In genomic region chr7:155763721-155764431, GRCh38 we compare ENCODE assay signal across 8 cellular contexts. TPM values are rescaled to one million over a fixed set of nuclear protein-coding genes. Genes with fewer than 3 reads are reported as not detected.
A peak's percentile ranks its signal among the peaks of the same experiment; 100 is the strongest.
DNase-seq lines count a peak whose midpoint lies in the region; ATAC-seq, FAIRE-seq and TF ChIP-seq lines count a peak whose summit lies in the region.

No MANE protein-coding gene starts in this region.

- TF ChIP-seq EP300 in H1 (IDR thresholded peaks at IDR 0.05; ENCODE audit: borderline replicate concordance in 1 of 2, low read depth in 2 of 2, low read length in 2 of 2), result no peak

- no peaks in the 10 kb centered on the region for H3K9me3 ChIP-seq in DND-41 (ENCODE audit: insufficient read depth, low read length, severe bottlenecking)
- H3K9me3 ChIP-seq in H1 (ENCODE audit: insufficient read depth in 2 of 2, low read depth in 1 of 2, low read length in 1 of 2), result no peaks in the 10 kb centered on the region
- no peaks in the 10 kb centered on the region for H3K9me3 ChIP-seq in testis

- H4K8ac ChIP-seq in H1 (ENCODE audit: extremely low read depth, insufficient read depth, low read length), result no peak overlapping the region

- POLR2A ChIA-PET in H1 (lab: Charles Lee; ENCODE audit: partially characterized antibody), result interaction anchor here (0.6 kb wide), 1 partner anchor 1401 kb away, joined by 3 read pairs; no protein-coding TSS in a partner anchor

- no peaks in the 10 kb centered on the region for H3K27me3 ChIP-seq in DND-41 (ENCODE audit: insufficient read depth, low read length, poor library complexity)
- H3K27me3 ChIP-seq in H1 (replicated peaks in 1 of 4; ENCODE audit: control insufficient read depth in 3 of 4, extremely low read depth in 1 of 4, insufficient read depth in 3 of 4, low read length in 3 of 4), result no peaks in the 10 kb centered on the region
- no peaks in the 10 kb centered on the region for H3K27me3 ChIP-seq in testis

- H3K79me2 ChIP-seq in DND-41 (ENCODE audit: insufficient read depth, low read length) (peaks cover 75% of the 10 kb centered on the region), H1 (ENCODE audit: control insufficient read depth in 1 of 2, insufficient read depth in 2 of 2, low read length in 2 of 2) (peaks cover 3 to 37% of the 10 kb centered on the region in 2 experiments; a peak in 3 of 4 replicates)

- no peak overlapping the region for H4K5ac ChIP-seq in H1 (ENCODE audit: insufficient read length, low read depth, low read length)

- FAIRE-seq in H1 (lab: Jason Lieb, UNC), result no peak

- H2BK15ac ChIP-seq in H1 (ENCODE audit: low read length), result no peak overlapping the region

- no peak overlapping the region for H2BK20ac ChIP-seq in H1 (ENCODE audit: low read length)

- H4K91ac ChIP-seq in H1 (replicated peaks; ENCODE audit: insufficient read length, low read length), result no peak overlapping the region

- no peak for TF ChIP-seq RAD21 in H1 (IDR thresholded peaks at IDR 0.05 in 1 of 2, conservative IDR thresholded peaks at IDR 0.05 in 1 of 2; ENCODE audit: low read depth in 2 of 2, low read length in 2 of 2)

- CTCF ChIA-PET in H1 (lab: Charles Lee; ENCODE audit: partially characterized antibody), result interaction anchor here (0.6 to 1.3 kb wide), 2 partner anchors 101 to 188 kb away, joined by 3 to 4 read pairs; no protein-coding TSS in a partner anchor

- ATAC-seq in DND-41 (ENCODE audit: insufficient read depth, low read depth) (peak; percentile 80), HG02852 (IDR thresholded peaks at IDR 0.05; ENCODE audit: unreplicated experiment) (peak; percentile 61), left colon (no peak)

- no peak for TF ChIP-seq POLR2A in H1 (IDR thresholded peaks at IDR 0.05; ENCODE audit: control extremely low read depth in 1 of 2, low read depth in 2 of 2, low read length in 2 of 2)
- TF ChIP-seq POLR2A in testis (IDR thresholded peaks at IDR 0.05), result no peak

- H4K20me1 ChIP-seq in DND-41 (ENCODE audit: insufficient read depth, low read length) (peaks cover 14% of the 10 kb centered on the region; the same call in 1 of the 2 replicates), H1 (replicated peaks in 1 of 2; ENCODE audit: control insufficient read depth in 1 of 2, insufficient read depth in 2 of 2, low read length in 2 of 2) (peaks cover 2 to 13% of the 10 kb centered on the region in 2 experiments)

- peak; percentile 83 for DNase-seq in DND-41
- DNase-seq in activated CD4-positive, alpha-beta T cell treated with anti-CD3 and anti-CD28 coated beads for 4 hours, result peak; percentile 37 to 49
- no peak for DNase-seq in H1 (ENCODE audit: low read depth in 1 of 2, low spot score in 2 of 2)
- DNase-seq in stimulated activated CD4-positive, alpha-beta T cell treated with anti-CD3 and anti-CD28 coated beads, Interleukin-15, amount 100 ng/mL, for 24 hours, result peak; percentile 71
- no peak for DNase-seq in testis
- DNase-seq in left colon, result no peak
- no peak for DNase-seq in hepatic stellate cell (ENCODE audit: low spot score)

- H3K79me1 ChIP-seq in H1 (ENCODE audit: low read depth, low read length), result peaks cover 10% of the 10 kb centered on the region

- H3K4me1 ChIP-seq in DND-41 (ENCODE audit: insufficient read depth, low read length) (peaks cover 76% of the 10 kb centered on the region), H1 (replicated peaks in 1 of 4; ENCODE audit: control insufficient read depth in 3 of 4, insufficient read depth in 4 of 4, low read length in 3 of 4) (peaks cover 0 to 6% (median 1%) of the 10 kb centered on the region in 4 experiments; a peak in 3 of 7 replicates), testis (no peaks in the 10 kb centered on the region)

- H3K4me2 ChIP-seq in DND-41 (ENCODE audit: insufficient read depth, low read length) (peak overlapping the region; percentile 66), H1 (ENCODE audit: insufficient read depth in 1 of 2, low read depth in 2 of 2, low read length in 2 of 2) (no peak overlapping the region)

- TF ChIP-seq CTCF in DND-41 (IDR thresholded peaks at IDR 0.05; ENCODE audit: borderline replicate concordance, extremely low read depth, low read length, poor library complexity, severe bottlenecking) (no peak), H1 (IDR thresholded peaks at IDR 0.05; ENCODE audit: control extremely low read depth in 1 of 3, insufficient read depth in 1 of 3, low read depth in 1 of 3, low read length in 3 of 3) (no peak), testis (IDR thresholded peaks at IDR 0.05) (no peak)

- peaks cover 70% of the 10 kb centered on the region for H3K36me3 ChIP-seq in DND-41 (ENCODE audit: insufficient read depth, low read length)
- peaks cover 7 to 25% (median 18%) of the 10 kb centered on the region in 4 experiments; a peak in 5 of 8 replicates for H3K36me3 ChIP-seq in H1 (ENCODE audit: control insufficient read depth in 2 of 4, insufficient read depth in 4 of 4, low read length in 3 of 4)
- H3K36me3 ChIP-seq in testis (ENCODE audit: low read depth, missing control alignments), result no peaks in the 10 kb centered on the region

- H3K14ac ChIP-seq in H1 (ENCODE audit: insufficient read length), result no peak overlapping the region

- H2BK12ac ChIP-seq in H1 (ENCODE audit: low read depth, low read length), result no peak overlapping the region

- H2BK120ac ChIP-seq in H1 (replicated peaks; ENCODE audit: low read depth, low read length), result no peak overlapping the region

- H3K27ac ChIP-seq in DND-41 (ENCODE audit: low read length) (peak overlapping the region; percentile 97), H1 (ENCODE audit: low read depth, low read length) (no peak overlapping the region), testis (no peak overlapping the region)

- H2AFZ ChIP-seq in DND-41 (ENCODE audit: low read depth, low read length) (peak overlapping the region; percentile 41; the same call in 1 of the 2 replicates), H1 (ENCODE audit: low read length) (no peak overlapping the region)

- 0 out of 2 replicates have a peak overlapping the region, but pooled peaks have one; percentile 18 for H2BK5ac ChIP-seq in H1 (ENCODE audit: low read depth, low read length)

- 90% methylated on average over 26 of the region's 27 CpGs; no CpG with 5 or more reads in 1 of the 2 experiments for WGBS in H1 (ENCODE audit: extremely low coverage in 1 of 2, insufficient coverage in 1 of 2, insufficient read length in 1 of 2, insufficient replicate concordance in 2 of 2, low coverage in 1 of 2, low lambda C conversion rate in 2 of 2, missing lambda C conversion rate in 1 of 2), 2 experiments
- WGBS in testis, 2 donors, result 65 to 66% methylated on average over 22 to 27 of the region's 27 CpGs

- intact Hi-C loops in testis (cut with DNase I; ENCODE audit: low total_unique reads) (no loop called here), left colon (cut with DNase I, micrococcal nuclease) (no loop called here)

- H3K18ac ChIP-seq in H1 (ENCODE audit: extremely low read depth, low read length), result no peak overlapping the region

- H3K23ac ChIP-seq in H1 (ENCODE audit: insufficient read length), result no peak overlapping the region

- H3K56ac ChIP-seq in H1 (replicated peaks; ENCODE audit: insufficient read length, low read depth, low read length), result no peak overlapping the region

- H3K4me3 ChIP-seq in DND-41 (ENCODE audit: low read depth in 1 of 2, low read length in 2 of 2), result peak overlapping the region in 1 of 2 experiments; percentile 53; a peak in 3 of 4 replicates
- H3K4me3 ChIP-seq in H1 (ENCODE audit: extremely low read depth in 1 of 4, insufficient read depth in 2 of 4, low read depth in 3 of 4, low read length in 4 of 4), result no peak overlapping the region
- H3K4me3 ChIP-seq in testis, result no peak overlapping the region

- no peak overlapping the region for H2AK5ac ChIP-seq in H1 (ENCODE audit: low read depth, low read length)

- H3K23me2 ChIP-seq in H1 (ENCODE audit: low read depth, low read length), result no peaks in the 10 kb centered on the region

- H3K4ac ChIP-seq in H1 (replicated peaks; ENCODE audit: insufficient read length, low read depth, low read length), result no peak overlapping the region

- H3K9ac ChIP-seq in DND-41 (ENCODE audit: low read depth, low read length) (peak overlapping the region; percentile 71), H1 (replicated peaks in 1 of 4; ENCODE audit: extremely low read depth in 1 of 4, low read depth in 3 of 4, low read length in 3 of 4) (no peak overlapping the region)

TF ChIP-seq in H1, 55 proteins besides CTCF, POLR2A, EP300 and RAD21 (continues in another document):
- TF ChIP-seq TAF7 (optimal IDR thresholded peaks at IDR 0.05; ENCODE audit: borderline replicate concordance, low read depth, low read length) (no peak), NRF1 (IDR thresholded peaks at IDR 0.05; ENCODE audit: low read depth, low read length) (no peak), ATF2 (IDR thresholded peaks at IDR 0.05; ENCODE audit: low read length) (no peak), TEAD4 (IDR thresholded peaks at IDR 0.05; ENCODE audit: low read depth, low read length) (no peak), SIN3A (conservative IDR thresholded peaks at IDR 0.05 in 1 of 2, IDR thresholded peaks at IDR 0.05 in 1 of 2; ENCODE audit: low read depth in 1 of 2, low read length in 2 of 2) (no peak), TBP (IDR thresholded peaks at IDR 0.05; ENCODE audit: low read depth, low read length) (no peak), ASH2L (IDR thresholded peaks at IDR 0.05; ENCODE audit: low read length) (no peak), NANOG (IDR thresholded peaks at IDR 0.05; ENCODE audit: insufficient read depth, low read depth, low read length, poor library complexity, severe bottlenecking) (no peak)

RNA-seq across cellular contexts. Expression of gene SHH, which starts 48.4 kb away (rescaled TPM):
- not detected in 2 replicates for total RNA-seq in H1 (2021; fragmentation: NEBNext Ultra II Directional; extraction: Animal tissue kit (Norgen Biotek cat#: 25700))
- polyA plus RNA-seq in H1 (2011; rRNA removed) (not detected in 2 replicates), testis (ENCODE audit: insufficient read depth, low read depth, low replicate concordance) (1.0 TPM)
- polyA plus RNA-seq in H1 (2011; cell fraction: cytosol; rRNA removed), result 0.01 TPM
- polyA plus RNA-seq in H1 (2011; cell fraction: nucleus; rRNA removed), result not detected
- not detected in 4 replicates for polyA plus RNA-seq in H1 (2012, experiment 1 of 2)
- not detected for polyA plus RNA-seq in H1 (2012, experiment 2 of 2)
- under 0.01 TPM for polyA plus RNA-seq in H1 (2013, experiment 1 of 2)
- polyA plus RNA-seq in H1 (2013, experiment 2 of 2), result 0.04 TPM
- polyA minus RNA-seq in H1 (2011; rRNA and poly(A)+ RNA removed), result 0.03 TPM in 1 of 2 replicates, not detected in the other
- polyA minus RNA-seq in H1 (2011; cell fraction: cytosol; rRNA and poly(A)+ RNA removed), result not detected
- polyA minus RNA-seq in H1 (2011; cell fraction: nucleus; rRNA and poly(A)+ RNA removed), result not detected
- total RNA-seq in testis (under 1 TPM in 1 of 2 donors, not detected in 1; 0.06 TPM), left colon (1 to 10 TPM; 3.4 to 9.4 TPM)

Comparison
In these comparisons a context has a peak if more than half of its experiments do, and no peak if none do; other contexts are left out.
1. DNase-seq: peak in DND-41 (single experiment), activated CD4-positive, alpha-beta T cell treated with anti-CD3 and anti-CD28 coated beads for 4 hours (2 of 2) and stimulated activated CD4-positive, alpha-beta T cell treated with anti-CD3 and anti-CD28 coated beads, Interleukin-15, amount 100 ng/mL, for 24 hours (single experiment); none in H1 (0 of 2), testis (single experiment), left colon (0 of 2) and hepatic stellate cell (single experiment).